ENCODE assay signal across 8 cellular contexts in the genomic region with DNA sequence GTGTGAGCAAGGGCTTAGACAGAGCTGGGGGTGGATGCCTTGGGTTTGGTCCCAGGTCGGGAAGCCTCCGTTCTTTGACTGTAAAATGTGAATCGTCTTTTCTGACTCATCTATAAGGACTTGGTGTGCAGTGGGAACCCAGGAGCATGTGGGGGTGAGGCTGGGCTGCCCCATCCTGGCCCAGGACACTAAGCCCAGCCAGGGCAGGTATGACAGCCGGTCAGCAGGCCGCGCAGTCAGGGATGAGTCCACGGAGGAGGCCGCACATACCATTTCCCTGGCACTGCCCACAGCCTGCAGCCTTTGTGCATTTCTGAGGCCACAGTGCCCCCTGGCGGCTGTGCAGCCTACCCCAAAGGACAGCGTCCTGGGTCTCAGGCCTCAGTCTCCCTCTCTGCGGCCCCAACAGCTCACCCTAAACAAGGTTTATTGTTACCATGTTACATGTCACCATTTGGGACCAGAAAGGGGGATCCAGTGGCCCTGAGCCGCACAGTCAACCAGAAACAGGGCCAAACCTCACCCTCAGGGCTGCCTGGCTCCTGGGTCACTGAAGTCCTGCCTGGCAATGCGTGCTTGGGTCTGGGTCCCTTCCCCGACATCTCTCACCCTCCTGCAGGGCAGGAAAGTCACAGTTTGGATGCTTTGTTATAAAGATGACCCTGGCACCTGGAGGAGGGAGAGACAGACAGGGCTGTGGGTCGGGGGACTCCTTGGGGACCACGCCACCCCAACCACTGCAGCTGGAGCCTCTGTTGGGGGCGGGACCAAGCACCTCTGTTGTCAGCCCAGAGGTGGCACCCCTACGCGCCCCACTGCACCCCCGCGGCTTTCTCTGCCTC. TPM values are rescaled to one million over a fixed set of nuclear protein-coding genes. Genes with fewer than 3 reads are reported as not detected.
DNase-seq lines count a peak whose midpoint lies in the region; ATAC-seq and TF ChIP-seq lines count a peak whose summit lies in the region.

No MANE protein-coding gene starts in this region.

- no peak overlapping the region for H3K4me2 ChIP-seq in DND-41 (ENCODE audit: insufficient read depth, low read length)
- H3K4me2 ChIP-seq in parathyroid adenoma (ENCODE audit: low read length), result no peak overlapping the region

- H2AFZ ChIP-seq in DND-41 (ENCODE audit: low read depth, low read length) (no peak overlapping the region), parathyroid adenoma (peak overlapping the region; percentile 31)

- H3K79me2 ChIP-seq in DND-41 (ENCODE audit: insufficient read depth, low read length), result no peaks in the 10 kb centered on the region
- H3K79me2 ChIP-seq in parathyroid adenoma, result no peaks in the 10 kb centered on the region

- TF ChIP-seq EP300 in transverse colon (IDR thresholded peaks at IDR 0.05; ENCODE audit: low read depth), result no peak

- H3K27ac ChIP-seq in DND-41 (ENCODE audit: low read length), result no peak overlapping the region
- H3K27ac ChIP-seq in SJCRH30, result no peak overlapping the region
- no peak overlapping the region for H3K27ac ChIP-seq in parathyroid adenoma
- no peak overlapping the region for H3K27ac ChIP-seq in transverse colon

- H3K9ac ChIP-seq in DND-41 (ENCODE audit: low read depth, low read length), result no peak overlapping the region
- H3K9ac ChIP-seq in parathyroid adenoma, result no peak overlapping the region

- TF ChIP-seq POLR2A in transverse colon (IDR thresholded peaks at IDR 0.05), result no peak

- intact Hi-C loops in transverse colon (cut with DNase I; ENCODE audit: low total_unique reads), result loop anchor here (5.0 kb wide), 1 partner anchor 730 kb away; no protein-coding TSS in a partner anchor

- peaks cover 13% of the 10 kb centered on the region for H4K20me1 ChIP-seq in DND-41 (ENCODE audit: insufficient read depth, low read length)

- ATAC-seq in DND-41 (ENCODE audit: insufficient read depth, low read depth) (peak; percentile 95), GM19455 (IDR thresholded peaks at IDR 0.05; ENCODE audit: unreplicated experiment) (no peak)

- DNase-seq in DND-41 (peak; percentile 71), HT-29 (ENCODE audit: low spot score) (peak; percentile 91), SJCRH30 (peak; percentile 81 to 88), germinal center (ENCODE audit: low spot score) (peak; percentile 81), transverse colon (peak; percentile 83)
- peak; percentile 43 to 77 (median 76) for DNase-seq in activated naive CD4-positive, alpha-beta T cell (lab: John Stamatoyannopoulos, UW)

- TF ChIP-seq CTCF in DND-41 (IDR thresholded peaks at IDR 0.05; ENCODE audit: borderline replicate concordance, extremely low read depth, low read length, poor library complexity, severe bottlenecking) (peak; percentile 97), parathyroid adenoma (IDR thresholded peaks at IDR 0.05) (peak; percentile 83), transverse colon (IDR thresholded peaks at IDR 0.05) (peak; percentile 90 to 93 (median 90))

- H3K27me3 ChIP-seq in DND-41 (ENCODE audit: insufficient read depth, low read length, poor library complexity) (no peaks in the 10 kb centered on the region), SJCRH30 (no peaks in the 10 kb centered on the region), parathyroid adenoma (ENCODE audit: control insufficient read depth, insufficient read depth, low read length) (no peaks in the 10 kb centered on the region), transverse colon (no peaks in the 10 kb centered on the region)

- H3K4me1 ChIP-seq in DND-41 (ENCODE audit: insufficient read depth, low read length) (no peaks in the 10 kb centered on the region), SJCRH30 (no peaks in the 10 kb centered on the region), parathyroid adenoma (no peaks in the 10 kb centered on the region), transverse colon (peaks cover 0 to 11% (median 2%) of the 10 kb centered on the region in 4 donors)

- WGBS in transverse colon (ENCODE audit: low coverage in 1 of 2), 2 donors, result 46 to 53% methylated on average over 3 to 20 of the region's 21 CpGs

- in situ Hi-C loops in transverse colon (cut with MboI; ENCODE audit: low pct_ligation_motif_present in 1 of 4, low pct_unique_long_range_greater_than_20kb in 1 of 4, low sequenced_read_pairs in 3 of 4), result loop anchor here (5.0 to 10.0 kb wide), 2 partner anchors 727 to 730 kb away; no protein-coding TSS in a partner anchor

- H3K9me3 ChIP-seq in DND-41 (ENCODE audit: insufficient read depth, low read length, severe bottlenecking), result no peaks in the 10 kb centered on the region
- H3K9me3 ChIP-seq in SJCRH30 (replicated peaks), result no peaks in the 10 kb centered on the region
- H3K9me3 ChIP-seq in parathyroid adenoma (ENCODE audit: control insufficient read depth, low read length), result no peaks in the 10 kb centered on the region
- H3K9me3 ChIP-seq in transverse colon, result no peaks in the 10 kb centered on the region

- H3K4me3 ChIP-seq in DND-41 (ENCODE audit: low read depth in 1 of 2, low read length in 2 of 2) (no peak overlapping the region), SJCRH30 (no peak overlapping the region), parathyroid adenoma (ENCODE audit: low read depth, low read length) (no peak overlapping the region), transverse colon (no peak overlapping the region)

- no peaks in the 10 kb centered on the region for H3K36me3 ChIP-seq in DND-41 (ENCODE audit: insufficient read depth, low read length)
- H3K36me3 ChIP-seq in SJCRH30, result no peaks in the 10 kb centered on the region
- no peaks in the 10 kb centered on the region for H3K36me3 ChIP-seq in parathyroid adenoma (ENCODE audit: control insufficient read depth, insufficient read depth, low read length)
- no peaks in the 10 kb centered on the region for H3K36me3 ChIP-seq in transverse colon

RNA-seq across cellular contexts. Expression of a gene that starts 14.4 kb away (rescaled TPM):
- 2.0 TPM in 2 replicates for total RNA-seq in HT-29 (2014; rRNA removed; shearing (Covaris generic))
- total RNA-seq in SJCRH30 (2014; rRNA removed; shearing (Covaris generic)), result 12.3 and 13.4 TPM in 2 replicates
- total RNA-seq in transverse colon, result 1 to 10 TPM in 3 of 4 donors, not detected in 1; 2.0 to 7.6 (median 2.2) TPM
